Comparison of ENCODE assay signal across 8 cellular contexts in the genomic region with DNA sequence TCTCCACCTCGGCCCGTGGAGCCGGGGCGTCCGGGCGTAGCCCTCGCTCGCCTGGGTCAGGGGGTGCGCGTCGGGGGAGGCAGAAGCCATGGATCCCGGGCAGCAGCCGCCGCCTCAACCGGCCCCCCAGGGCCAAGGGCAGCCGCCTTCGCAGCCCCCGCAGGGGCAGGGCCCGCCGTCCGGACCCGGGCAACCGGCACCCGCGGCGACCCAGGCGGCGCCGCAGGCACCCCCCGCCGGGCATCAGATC. TPM values are rescaled to one million over a fixed set of nuclear protein-coding genes. Genes with fewer than 3 reads are reported as not detected.
DNase-seq lines count a peak whose midpoint lies in the region; ATAC-seq and TF ChIP-seq lines count a peak whose summit lies in the region.

No MANE protein-coding gene starts in this region.

- 1% methylated on average over 30 to 31 of the region's 31 CpGs for WGBS in lung, 2 donors

- TF ChIP-seq CTCF in astrocyte of the spinal cord (IDR thresholded peaks at IDR 0.05; ENCODE audit: low read depth, low read length): no peak
- TF ChIP-seq CTCF in lung (IDR thresholded peaks at IDR 0.05; ENCODE audit: control extremely low read depth, extremely low read depth): no peak

- H3K36me3 ChIP-seq in lung (ENCODE audit: control insufficient read depth in 2 of 2, insufficient read depth in 2 of 2, low read length in 2 of 2): no peaks in the 10 kb centered on the region

- ATAC-seq in GM18505 (IDR thresholded peaks at IDR 0.05; ENCODE audit: unreplicated experiment) (peak; percentile 30), HG02938 (IDR thresholded peaks at IDR 0.05; ENCODE audit: unreplicated experiment) (peak; percentile 22), lung (ENCODE audit: insufficient read depth, low FRiP score) (no peak), HG03025 (IDR thresholded peaks at IDR 0.05; ENCODE audit: low FRiP score, unreplicated experiment) (no peak)

- no peak for TF ChIP-seq POLR2A in GM18505 (IDR thresholded peaks at IDR 0.05; ENCODE audit: borderline replicate concordance, extremely low read depth, insufficient read depth, insufficient read length)

- H3K4me3 ChIP-seq in astrocyte of the spinal cord (ENCODE audit: low read depth, low read length): peak overlapping the region; percentile 90
- peak overlapping the region; percentile 86 for H3K4me3 ChIP-seq in lung

- H3K27me3 ChIP-seq in lung (ENCODE audit: control insufficient read depth, insufficient read depth): no peaks in the 10 kb centered on the region

- no peaks in the 10 kb centered on the region for H3K9me3 ChIP-seq in lung (ENCODE audit: control insufficient read depth in 2 of 2, insufficient read depth in 1 of 2, low read length in 1 of 2)

- peak overlapping the region; percentile 99 for H3K27ac ChIP-seq in lung (ENCODE audit: low read depth in 1 of 2, low read length in 1 of 2)

- in situ Hi-C loops in astrocyte of the spinal cord (cut with HindIII; ENCODE audit: low sequenced_read_pairs): no loop called here

- DNase-seq in astrocyte of the spinal cord (ENCODE audit: low read depth, low spot score) (no peak), lung (ENCODE audit: low spot score) (no peak), LoVo (ENCODE audit: low spot score) (no peak), occipital lobe (lab: John Stamatoyannopoulos, UW) (no peak)
- DNase-seq in activated CD4-positive, alpha-beta T cell treated with anti-CD3 and anti-CD28 coated beads for 1 hour: no peak

- peaks cover 2 to 5% of the 10 kb centered on the region in 2 donors for H3K4me1 ChIP-seq in lung (ENCODE audit: control insufficient read depth in 2 of 2, insufficient read depth in 2 of 2, low read length in 2 of 2)

RNA-seq across cellular contexts. Expression of a gene that starts 0.4 kb away (rescaled TPM):
- 100 to 1,000 TPM; 120 to 257 TPM for total RNA-seq in lung
- polyA plus RNA-seq in lung: 10 to 100 TPM; 29.5 to 41.2 TPM
- 18.7 TPM for total RNA-seq in occipital lobe

Comparison
In these comparisons a context has a peak if more than half of its experiments do, and no peak if none do; other contexts are left out.
1. ATAC-seq: peak in GM18505 (single experiment) and HG02938 (single experiment); none in lung (single experiment) and HG03025 (single experiment).